ENCODE assay signal across 1 cellular context in the genomic region with DNA sequence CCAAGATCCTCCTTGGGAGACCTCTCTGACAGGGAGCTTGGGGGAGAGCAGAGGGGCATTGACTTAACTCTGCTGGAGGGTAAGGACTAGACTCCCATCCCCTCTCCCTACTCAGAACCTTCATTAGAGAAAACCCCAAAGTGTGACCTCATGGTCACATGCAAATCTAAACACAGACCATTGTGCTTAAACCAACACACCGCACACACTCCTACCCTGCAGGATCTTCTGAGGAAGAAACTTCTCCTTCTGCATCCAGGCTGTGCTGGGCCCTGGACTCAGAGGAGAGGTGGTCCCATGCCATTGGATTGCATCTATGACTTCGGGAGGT.
TF ChIP-seq lines count a peak whose summit lies in the region.

No MANE protein-coding gene starts in this region.

TF ChIP-seq in HCT116, 20 proteins besides CTCF, POLR2A, EP300 and RAD21 (continued from another document):
- no peak for TF ChIP-seq SIN3A (IDR thresholded peaks at IDR 0.05; ENCODE audit: low read depth)
